Comparison of ENCODE assay signal across 9 cellular contexts in the genomic region with DNA sequence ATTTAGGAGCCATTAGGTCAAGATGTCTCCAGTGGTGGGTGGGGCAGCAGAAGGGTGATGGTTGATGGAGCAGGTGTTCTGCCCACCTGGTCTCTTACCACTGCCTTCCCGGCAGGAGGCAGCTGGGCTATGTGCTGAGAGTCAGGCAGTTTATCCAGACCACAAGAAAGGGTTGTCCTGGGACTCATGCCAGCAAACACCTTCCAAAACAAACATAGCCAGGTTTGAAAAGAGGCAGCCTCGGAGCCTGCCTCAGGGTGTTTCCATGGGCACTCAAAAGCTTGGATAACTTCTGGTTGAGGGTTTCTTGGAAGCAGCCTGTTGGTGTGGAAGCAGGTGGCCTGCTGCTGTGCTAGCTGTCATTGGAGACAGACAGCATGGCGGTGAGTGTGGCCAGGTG.
A peak's percentile ranks its signal among the peaks of the same experiment; 100 is the strongest.
DNase-seq lines count a peak whose midpoint lies in the region; ATAC-seq and TF ChIP-seq lines count a peak whose summit lies in the region.
"Had no signal": no experiment of that assay in that cellular context is flagged by ENCODE, and none has a peak within 500 bp of the region (broad histone marks: within the 10 kb centered on the region; RNA-seq: fewer than 3 reads in every experiment).

No MANE protein-coding gene starts in this region.

- intact Hi-C loops in stomach (cut with DNase I; ENCODE audit: low total_unique reads): no loop called here

- TF ChIP-seq CTCF in gastroesophageal sphincter (IDR thresholded peaks at IDR 0.05): peak in 1 of 4 experiments; percentile 19
- no peak for TF ChIP-seq CTCF in stomach (IDR thresholded peaks at IDR 0.05)

- peak; percentile 59 for ATAC-seq in gastroesophageal sphincter
- ATAC-seq in GM21786 (IDR thresholded peaks at IDR 0.05; ENCODE audit: unreplicated experiment): no peak
- ATAC-seq in GM21390 (IDR thresholded peaks at IDR 0.05; ENCODE audit: unreplicated experiment): no peak
- no peak for ATAC-seq in GM21619 (IDR thresholded peaks at IDR 0.05; ENCODE audit: unreplicated experiment)

- peak; percentile 15 for DNase-seq in MG63
- DNase-seq in NCI-H510A treated with DMSO at 0.1 percent for 48 hours (lab: John Stamatoyannopoulos, UW): peak; percentile 98
- peak; percentile 87 for DNase-seq in stomach
- DNase-seq in HK-2 (ENCODE audit: unreplicated experiment): no peak
- DNase-seq: EL had no signal

- TF ChIP-seq EP300 in gastroesophageal sphincter (IDR thresholded peaks at IDR 0.05) (no peak), stomach (IDR thresholded peaks at IDR 0.05) (no peak)

- H3K27ac ChIP-seq in gastroesophageal sphincter (peak overlapping the region; percentile 84 to 99 (median 89)), stomach (peak overlapping the region in 4 of 5 donors; percentile 27 to 86 (median 64))

- 31% methylated on average over 3 of the region's 3 CpGs; no CpG with 5 or more reads in 1 of the 2 donors for WGBS in gastroesophageal sphincter (ENCODE audit: low coverage in 1 of 2), 2 donors
- 18 to 38% (median 24%) methylated on average over 3 of the region's 3 CpGs for WGBS in stomach, 5 donors

- no peak overlapping the region for H3K4me3 ChIP-seq in MG63
- no peak overlapping the region for H3K4me3 ChIP-seq in gastroesophageal sphincter
- no peak overlapping the region for H3K4me3 ChIP-seq in stomach

- H3K9me3 ChIP-seq in MG63: no peaks in the 10 kb centered on the region
- H3K9me3 ChIP-seq in gastroesophageal sphincter: peaks cover 0 to 3% (median 0%) of the 10 kb centered on the region in 3 donors
- H3K9me3 ChIP-seq in stomach: no peaks in the 10 kb centered on the region

- H3K36me3 ChIP-seq in MG63 (no peaks in the 10 kb centered on the region), gastroesophageal sphincter (no peaks in the 10 kb centered on the region), stomach (no peaks in the 10 kb centered on the region)

- peaks cover 7 to 52% (median 7%) of the 10 kb centered on the region in 3 donors for H3K4me1 ChIP-seq in gastroesophageal sphincter
- peaks cover 0 to 36% (median 16%) of the 10 kb centered on the region in 4 donors for H3K4me1 ChIP-seq in stomach

- H3K27me3 ChIP-seq in MG63 (peaks cover 23% of the 10 kb centered on the region), gastroesophageal sphincter (no peaks in the 10 kb centered on the region), stomach (no peaks in the 10 kb centered on the region)

- no peak for TF ChIP-seq POLR2A in gastroesophageal sphincter (IDR thresholded peaks at IDR 0.05)
- no peak for TF ChIP-seq POLR2A in stomach (IDR thresholded peaks at IDR 0.05)
